ENCODE assay signal across 6 cellular contexts in the genomic region with DNA sequence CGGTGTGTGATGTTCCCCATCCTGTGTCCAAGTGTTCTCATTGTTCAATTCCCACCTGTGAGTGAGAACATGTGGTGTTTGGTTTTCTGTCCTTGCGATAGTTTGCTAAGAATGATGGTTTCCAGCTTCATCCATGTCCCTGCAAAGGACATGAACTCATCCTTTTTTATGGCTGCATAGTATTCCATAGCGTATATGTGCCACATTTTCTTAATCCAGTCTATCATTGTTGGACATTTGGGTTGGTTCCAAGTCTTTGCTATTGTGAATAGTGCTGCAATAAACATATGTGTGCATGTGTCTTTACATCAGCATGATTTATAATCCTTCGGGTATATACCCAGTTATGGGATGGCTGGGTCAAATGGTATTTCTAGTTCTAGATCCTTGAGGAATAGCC. TPM values are rescaled to one million over a fixed set of nuclear protein-coding genes. Genes with fewer than 3 reads are reported as not detected.
"Had no signal": no experiment of that assay in that cellular context is flagged by ENCODE, and none has a peak within 500 bp of the region (broad histone marks: within the 10 kb centered on the region; RNA-seq: fewer than 3 reads in every experiment).

No MANE protein-coding gene starts in this region.

RNA-seq across cellular contexts. Expression of a gene that starts 45.2 kb away (rescaled TPM):
- total RNA-seq: GM23338, H1, H9, HFFc6, HT1080, IMR-90 had no signal
- polyA plus RNA-seq: GM23338, H1, IMR-90 had no signal

RNA-seq across cellular contexts. Expression of a gene that starts 59.8 kb away (rescaled TPM):
- total RNA-seq: GM23338, H1, H9, HFFc6, HT1080, IMR-90 had no signal
- polyA plus RNA-seq: GM23338, H1, IMR-90 had no signal
